In the genomic region with DNA sequence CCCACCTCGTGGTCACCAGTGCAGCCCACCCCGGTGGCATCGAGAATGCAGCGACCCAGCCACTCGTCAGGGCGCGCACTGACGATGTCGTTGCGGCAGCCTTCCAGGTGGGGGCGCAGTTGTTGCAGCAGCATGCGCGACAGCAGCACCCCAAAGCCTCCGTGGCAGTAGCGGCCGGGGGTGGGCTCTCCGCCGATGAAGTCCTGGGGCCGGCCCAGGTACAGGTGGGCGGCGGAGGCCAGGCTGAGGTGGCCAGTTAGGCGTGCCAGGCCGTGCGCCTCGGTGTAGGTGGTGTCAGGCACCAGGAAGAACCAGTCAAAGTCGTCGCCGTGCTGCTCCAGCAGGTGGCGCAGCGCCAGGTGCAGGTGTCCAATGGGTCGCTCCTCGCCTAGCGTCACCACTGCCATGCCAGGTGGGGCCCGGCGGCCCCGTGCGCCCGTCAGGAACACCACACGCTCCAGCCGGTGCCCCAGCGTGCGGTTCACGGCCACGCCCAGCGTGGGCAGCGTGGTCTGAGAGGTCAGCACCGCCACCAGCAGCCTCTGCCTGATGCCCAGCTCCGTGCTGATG, we compare ENCODE assay signal across 8 cellular contexts. TPM values are rescaled to one million over a fixed set of nuclear protein-coding genes. Genes with fewer than 3 reads are reported as not detected.
DNase-seq lines count a peak whose midpoint lies in the region; ATAC-seq and TF ChIP-seq lines count a peak whose summit lies in the region.

No MANE protein-coding gene starts in this region.

- ATAC-seq in GM19324 (IDR thresholded peaks at IDR 0.05; ENCODE audit: low FRiP score, unreplicated experiment) (peak; percentile 34), HG03442 (IDR thresholded peaks at IDR 0.05; ENCODE audit: unreplicated experiment) (peak; percentile 49)
- peak; percentile 43 for ATAC-seq in activated CD8-positive, alpha-beta T cell treated with anti-CD3 and anti-CD28 coated beads for 36 hours

- H3K4me1 ChIP-seq in mesodermal cell (ENCODE audit: control insufficient read depth, insufficient read depth, low read length, poor library complexity, severe bottlenecking) = peaks cover 31% of the 10 kb centered on the region

- H3K4me1 Mint-ChIP-seq in activated CD8-positive, alpha-beta T cell treated with anti-CD3 and anti-CD28 coated beads for 36 hours (ENCODE audit: low read depth) = peaks cover 21% of the 10 kb centered on the region

- peaks cover 8% of the 10 kb centered on the region for H3K36me3 Mint-ChIP-seq in activated CD8-positive, alpha-beta T cell treated with anti-CD3 and anti-CD28 coated beads for 36 hours (ENCODE audit: low read depth)

- H3K27me3 ChIP-seq in BJ (ENCODE audit: control insufficient read depth, insufficient read depth, low read length) = no peaks in the 10 kb centered on the region

- WGBS in mesodermal cell (ENCODE audit: insufficient coverage in 2 of 2), 2 experiments = 6% methylated on average over 43 to 48 of the region's 48 CpGs

- H3K9me3 Mint-ChIP-seq in activated CD8-positive, alpha-beta T cell treated with anti-CD3 and anti-CD28 coated beads for 36 hours = no peaks in the 10 kb centered on the region

- intact Hi-C loops in activated CD8-positive, alpha-beta T cell treated with anti-CD3 and anti-CD28 coated beads for 36 hours (cut with micrococcal nuclease) = loop anchor here (1.0 to 5.0 kb wide), 3 partner anchors 56 to 146 kb away; partner anchors contain the start of gene STK11IP

- H3K27me3 Mint-ChIP-seq in activated CD8-positive, alpha-beta T cell treated with anti-CD3 and anti-CD28 coated beads for 36 hours = peaks cover 9% of the 10 kb centered on the region

- CTCF ChIA-PET in BJ (lab: Yijun Ruan, JAX) = interaction anchor here (0.6 to 35.2 kb wide), 28 partner anchors 10 to 193 kb away, joined by 3 to 872 read pairs (median 4); partner anchors contain the start of genes ASIC4, DNPEP, GMPPA and OBSL1
- CTCF ChIA-PET in activated CD8-positive, alpha-beta T cell treated with anti-CD3 and anti-CD28 coated beads for 36 hours (lab: Charles Lee) = interaction anchor here (0.6 to 4.7 kb wide), 61 partner anchors 10 to 280 kb away, joined by 3 to 74 read pairs (median 4); partner anchors contain the start of genes DES, GMPPA, OBSL1 and STK11IP

- DNase-seq in BJ (ENCODE audit: low read depth) = no peak
- DNase-seq in NCI-H748 (lab: John Stamatoyannopoulos, UW; ENCODE audit: unreplicated experiment) = peak; percentile 92
- DNase-seq in activated CD8-positive, alpha-beta T cell treated with anti-CD3 and anti-CD28 coated beads for 36 hours = peak; percentile 92
- DNase-seq in effector CD8-positive, alpha-beta T cell (lab: John Stamatoyannopoulos, UW) = peak; percentile 78
- DNase-seq in stimulated activated CD8-positive, alpha-beta memory T cell treated with anti-CD3 and anti-CD28 coated beads, Interleukin-4, amount 100 ng/mL, for 24 hours (ENCODE audit: low read depth) = peak; percentile 74

- peaks cover 28% of the 10 kb centered on the region for H3K36me3 ChIP-seq in BJ (ENCODE audit: control insufficient read depth, insufficient read depth, low read length)
- H3K36me3 ChIP-seq in mesodermal cell (ENCODE audit: control insufficient read depth, insufficient read depth, low read length) = peaks cover 30% of the 10 kb centered on the region

- POLR2A ChIA-PET in BJ (lab: Charles Lee) = no interaction called here
- POLR2A ChIA-PET in activated CD8-positive, alpha-beta T cell treated with anti-CD3 and anti-CD28 coated beads for 36 hours (lab: Charles Lee) = interaction anchor here (0.8 to 2.2 kb wide), 2 partner anchors 11 to 100 kb away, joined by 3 to 5 read pairs; no protein-coding TSS in a partner anchor

- H3K4me3 Mint-ChIP-seq in activated CD8-positive, alpha-beta T cell treated with anti-CD3 and anti-CD28 coated beads for 36 hours = peak overlapping the region; percentile 93

- TF ChIP-seq CTCF in BJ (IDR thresholded peaks at IDR 0.05; ENCODE audit: insufficient read depth, low read depth, low read length) = peak; percentile 82
- peak; percentile 100 for TF ChIP-seq CTCF in activated CD8-positive, alpha-beta T cell treated with anti-CD3 and anti-CD28 coated beads for 36 hours (IDR thresholded peaks at IDR 0.05)

- no peak overlapping the region for H3K27ac Mint-ChIP-seq in activated CD8-positive, alpha-beta T cell treated with anti-CD3 and anti-CD28 coated beads for 36 hours

- no peak overlapping the region for H3K27ac ChIP-seq in mesodermal cell (ENCODE audit: low read depth, low read length, severe bottlenecking)

- H3K9me3 ChIP-seq in mesodermal cell (ENCODE audit: control insufficient read depth, low read length) = no peaks in the 10 kb centered on the region

- H3K4me3 ChIP-seq in BJ (ENCODE audit: low read depth, low read length) (no peak overlapping the region), mesodermal cell (ENCODE audit: extremely low read depth, insufficient read depth, low read length, poor library complexity, severe bottlenecking) (peak overlapping the region; percentile 72)

RNA-seq across cellular contexts. Expression of gene CHPF, which starts 1.9 kb away (rescaled TPM):
- polyA plus RNA-seq in BJ (2011; rRNA removed) = 65.0 and 119 TPM in 2 replicates
- polyA minus RNA-seq in BJ (2011; rRNA and poly(A)+ RNA removed) = 19.2 and 21.0 TPM in 2 replicates
- 10 to 100 TPM; 16.6 to 18.4 TPM for total RNA-seq in activated CD8-positive, alpha-beta T cell treated with anti-CD3 and anti-CD28 coated beads for 36 hours
- polyA plus RNA-seq in mesodermal cell (2013, experiment 1 of 2) = 79.3 TPM
- 60.9 TPM for polyA plus RNA-seq in mesodermal cell (2013, experiment 2 of 2)

RNA-seq across cellular contexts. Expression of gene TMEM198, which starts 2.1 kb away (rescaled TPM):
- polyA plus RNA-seq in BJ (2011; rRNA removed) = 2.5 and 4.0 TPM in 2 replicates
- polyA minus RNA-seq in BJ (2011; rRNA and poly(A)+ RNA removed) = 1.2 and 1.9 TPM in 2 replicates
- 1 to 10 TPM; 2.1 to 2.2 TPM for total RNA-seq in activated CD8-positive, alpha-beta T cell treated with anti-CD3 and anti-CD28 coated beads for 36 hours
- polyA plus RNA-seq in mesodermal cell (2013, experiment 1 of 2) = 4.3 TPM
- polyA plus RNA-seq in mesodermal cell (2013, experiment 2 of 2) = 3.3 TPM

RNA-seq across cellular contexts. Expression of gene ASIC4, which starts 27.4 kb away (rescaled TPM):
- 0.04 and 0.09 TPM in 2 replicates for polyA plus RNA-seq in BJ (2011; rRNA removed)
- 0.09 TPM in 1 of 2 replicates, not detected in the other for polyA minus RNA-seq in BJ (2011; rRNA and poly(A)+ RNA removed)
- not detected for total RNA-seq in activated CD8-positive, alpha-beta T cell treated with anti-CD3 and anti-CD28 coated beads for 36 hours
- 0.59 TPM for polyA plus RNA-seq in mesodermal cell (2013, experiment 1 of 2)
- 0.71 TPM for polyA plus RNA-seq in mesodermal cell (2013, experiment 2 of 2)

RNA-seq across cellular contexts. Expression of gene OBSL1, which starts 29.6 kb away (rescaled TPM):
- polyA plus RNA-seq in BJ (2011; rRNA removed) = 47.2 and 75.9 TPM in 2 replicates
- 60.4 and 78.7 TPM in 2 replicates for polyA minus RNA-seq in BJ (2011; rRNA and poly(A)+ RNA removed)
- 1 to 10 TPM; 1.3 to 1.4 TPM for total RNA-seq in activated CD8-positive, alpha-beta T cell treated with anti-CD3 and anti-CD28 coated beads for 36 hours
- 75.2 TPM for polyA plus RNA-seq in mesodermal cell (2013, experiment 1 of 2)
- 64.3 TPM for polyA plus RNA-seq in mesodermal cell (2013, experiment 2 of 2)

RNA-seq across cellular contexts. Expression of gene INHA, which starts 30.4 kb away (rescaled TPM):
- 0.94 and 1.5 TPM in 2 replicates for polyA plus RNA-seq in BJ (2011; rRNA removed)
- polyA minus RNA-seq in BJ (2011; rRNA and poly(A)+ RNA removed) = 0.38 and 0.57 TPM in 2 replicates
- not detected for total RNA-seq in activated CD8-positive, alpha-beta T cell treated with anti-CD3 and anti-CD28 coated beads for 36 hours
- polyA plus RNA-seq in mesodermal cell (2013, experiment 1 of 2) = 0.33 TPM
- polyA plus RNA-seq in mesodermal cell (2013, experiment 2 of 2) = 0.51 TPM
